19 cellular contexts compared by ENCODE assay signal in genomic region chr6:72386324-72386723, GRCh38.
A peak's percentile ranks its signal among the peaks of the same experiment; 100 is the strongest.
DNase-seq lines count a peak whose midpoint lies in the region; ATAC-seq and TF ChIP-seq lines count a peak whose summit lies in the region.
"Had no signal": no experiment of that assay in that cellular context is flagged by ENCODE, and none has a peak within 500 bp of the region (broad histone marks: within the 10 kb centered on the region; RNA-seq: fewer than 3 reads in every experiment).

No MANE protein-coding gene starts in this region.

- peaks cover 33% of the 10 kb centered on the region for H3K27me3 Mint-ChIP-seq in T-helper 17 cell

- H3K36me3 Mint-ChIP-seq in T-helper 17 cell (ENCODE audit: low read depth): peaks cover 2% of the 10 kb centered on the region

- peaks cover 34% of the 10 kb centered on the region for H3K79me2 ChIP-seq in DOHH2 (ENCODE audit: control insufficient read depth, low read length)
- H3K79me2 ChIP-seq: hepatocyte had no signal

- H3K4me1 Mint-ChIP-seq in T-helper 17 cell: peaks cover 3% of the 10 kb centered on the region

- DNase-seq in KBM-7: peak; percentile 27
- DNase-seq in T-helper 17 cell: no peak
- peak; percentile 36 for DNase-seq in fibroblast of the aortic adventitia (ENCODE audit: low read depth)
- DNase-seq in mesenteric fat pad (ENCODE audit: low spot score): no peak
- no peak for DNase-seq in GM20000 (ENCODE audit: low spot score)
- no peak for DNase-seq in foreskin fibroblast
- no peak for DNase-seq in NCI-H524 treated with DMSO at 0.1 percent for 48 hours (lab: John Stamatoyannopoulos, UW)
- DNase-seq: activated CD4-positive, alpha-beta T cell treated with anti-CD3 and anti-CD28 coated beads for 48 hours; activated naive CD4-positive, alpha-beta T cell treated with anti-CD3 and anti-CD28 coated beads, Interleukin-2, amount 50 U/mL, for 16 hours; Calu3; kidney glomerular epithelial cell; NCI-H1092; NCI-H2107; NCI-H748 treated with DMSO at 0.1 percent for 48 hours; stimulated activated CD4-positive, alpha-beta T cell treated with anti-CD3 and anti-CD28 coated beads, Interleukin-4, amount 100 ng/mL, for 1 hour; T-helper 2 cell had no signal

- peaks cover 36% of the 10 kb centered on the region for H3K4me1 ChIP-seq in DOHH2 (ENCODE audit: control insufficient read depth, low read length)

- H3K27me3 ChIP-seq in DOHH2 (ENCODE audit: control insufficient read depth, low read length): no peaks in the 10 kb centered on the region
- H3K27me3 ChIP-seq: hepatocyte had no signal

- no peak for TF ChIP-seq CTCF in DOHH2 (IDR thresholded peaks at IDR 0.05; ENCODE audit: low read depth, low read length, poor library complexity, severe bottlenecking)
- no peak for TF ChIP-seq CTCF in fibroblast of the aortic adventitia (IDR thresholded peaks at IDR 0.05; ENCODE audit: insufficient read depth, low read length)
- TF ChIP-seq CTCF in GM20000 (IDR thresholded peaks at IDR 0.05; ENCODE audit: extremely low read depth, missing control alignments): no peak
- no peak for TF ChIP-seq CTCF in foreskin fibroblast (IDR thresholded peaks at IDR 0.05; ENCODE audit: low read depth, low read length)

- H3K9me2 ChIP-seq in DOHH2 (replicated peaks; ENCODE audit: control insufficient read depth, low read length): no peaks in the 10 kb centered on the region

- H4K20me1 ChIP-seq in DOHH2 (ENCODE audit: control insufficient read depth, insufficient read depth, low read depth, low read length): no peaks in the 10 kb centered on the region

- in situ Hi-C loops in KBM-7 (cut with MboI; ENCODE audit: low pct_unique_long_range_greater_than_20kb, low sequenced_read_pairs): no loop called here

- H3K27ac ChIP-seq in DOHH2 (ENCODE audit: low read depth, low read length): peak overlapping the region; percentile 22
- H3K27ac ChIP-seq: hepatocyte had no signal

- no peak for ATAC-seq in T-helper 17 cell
- ATAC-seq: sciatic nerve had no signal

- peak overlapping the region; percentile 83 for H3K4me2 ChIP-seq in DOHH2 (ENCODE audit: low read length)
- H3K4me2 ChIP-seq: hepatocyte had no signal

- H3K36me3 ChIP-seq in DOHH2 (ENCODE audit: control insufficient read depth, low read length): peaks cover 9% of the 10 kb centered on the region

- H3F3A ChIP-seq in DOHH2 (ENCODE audit: control insufficient read depth, insufficient read depth): peaks cover 7% of the 10 kb centered on the region; the same call in 1 of the 2 replicates

- H3K4me3 ChIP-seq in DOHH2 (ENCODE audit: low read length) (peak overlapping the region; percentile 71), fibroblast of the aortic adventitia (ENCODE audit: low read depth, low read length) (peak overlapping the region; percentile 49), foreskin fibroblast (ENCODE audit: low read depth in 1 of 2, low read length in 2 of 2) (no peak overlapping the region)
- H3K4me3 ChIP-seq: hepatocyte had no signal

- H3K4me3 Mint-ChIP-seq in T-helper 17 cell: no peak overlapping the region

- peak overlapping the region; percentile 64 for H3K27ac Mint-ChIP-seq in T-helper 17 cell

- H3K9me3 ChIP-seq in DOHH2 (ENCODE audit: control insufficient read depth, insufficient read depth, low read length): 0 out of 2 replicates have a peak, but pooled peaks cover 2% of the 10 kb centered on the region
- no peaks in the 10 kb centered on the region for H3K9me3 ChIP-seq in T-helper 17 cell (ENCODE audit: control insufficient read depth, low read length, poor library complexity, severe bottlenecking)

Comparison
In these comparisons a context has a peak if more than half of its experiments do, and no peak if none do; other contexts are left out.
1. H3K4me3 ChIP-seq: peak in DOHH2 (single experiment) and fibroblast of the aortic adventitia (single experiment); none in foreskin fibroblast (0 of 2).
2. DNase-seq: peak in KBM-7 (single experiment) and fibroblast of the aortic adventitia (single experiment); none in T-helper 17 cell (0 of 3), mesenteric fat pad (single experiment), GM20000 (single experiment), foreskin fibroblast (0 of 2) and NCI-H524 treated with DMSO at 0.1 percent for 48 hours (single experiment).